Comparison of ENCODE assay signal across 1 cellular context in genomic region chr14:21191261-21191808, GRCh38.
TF ChIP-seq lines count a peak whose summit lies in the region.

No MANE protein-coding gene starts in this region.

TF ChIP-seq in HepG2, 621 proteins besides CTCF, POLR2A, EP300 and RAD21 (continued from another document and continues in another):
- TF ChIP-seq, protein P1, sequence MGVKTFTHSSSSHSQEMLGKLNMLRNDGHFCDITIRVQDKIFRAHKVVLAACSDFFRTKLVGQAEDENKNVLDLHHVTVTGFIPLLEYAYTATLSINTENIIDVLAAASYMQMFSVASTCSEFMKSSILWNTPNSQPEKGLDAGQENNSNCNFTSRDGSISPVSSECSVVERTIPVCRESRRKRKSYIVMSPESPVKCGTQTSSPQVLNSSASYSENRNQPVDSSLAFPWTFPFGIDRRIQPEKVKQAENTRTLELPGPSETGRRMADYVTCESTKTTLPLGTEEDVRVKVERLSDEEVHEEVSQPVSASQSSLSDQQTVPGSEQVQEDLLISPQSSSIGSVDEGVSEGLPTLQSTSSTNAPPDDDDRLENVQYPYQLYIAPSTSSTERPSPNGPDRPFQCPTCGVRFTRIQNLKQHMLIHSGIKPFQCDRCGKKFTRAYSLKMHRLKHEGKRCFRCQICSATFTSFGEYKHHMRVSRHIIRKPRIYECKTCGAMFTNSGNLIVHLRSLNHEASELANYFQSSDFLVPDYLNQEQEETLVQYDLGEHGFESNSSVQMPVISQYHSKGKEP (CRISPR knock-in tag; IDR thresholded peaks at IDR 0.05) = no peak
- TF ChIP-seq ZBTB37 (CRISPR knock-in tag; IDR thresholded peaks at IDR 0.05) = no peak
- TF ChIP-seq, protein P2, sequence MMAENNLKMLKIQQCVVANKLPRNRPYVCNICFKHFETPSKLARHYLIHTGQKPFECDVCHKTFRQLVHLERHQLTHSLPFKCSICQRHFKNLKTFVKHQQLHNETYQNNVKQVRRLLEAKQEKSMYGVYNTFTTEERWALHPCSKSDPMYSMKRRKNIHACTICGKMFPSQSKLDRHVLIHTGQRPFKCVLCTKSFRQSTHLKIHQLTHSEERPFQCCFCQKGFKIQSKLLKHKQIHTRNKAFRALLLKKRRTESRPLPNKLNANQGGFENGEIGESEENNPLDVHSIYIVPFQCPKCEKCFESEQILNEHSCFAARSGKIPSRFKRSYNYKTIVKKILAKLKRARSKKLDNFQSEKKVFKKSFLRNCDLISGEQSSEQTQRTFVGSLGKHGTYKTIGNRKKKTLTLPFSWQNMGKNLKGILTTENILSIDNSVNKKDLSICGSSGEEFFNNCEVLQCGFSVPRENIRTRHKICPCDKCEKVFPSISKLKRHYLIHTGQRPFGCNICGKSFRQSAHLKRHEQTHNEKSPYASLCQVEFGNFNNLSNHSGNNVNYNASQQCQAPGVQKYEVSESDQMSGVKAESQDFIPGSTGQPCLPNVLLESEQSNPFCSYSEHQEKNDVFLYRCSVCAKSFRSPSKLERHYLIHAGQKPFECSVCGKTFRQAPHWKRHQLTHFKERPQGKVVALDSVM (CRISPR knock-in tag; IDR thresholded peaks at IDR 0.05) = no peak
- TF ChIP-seq, protein P3, sequence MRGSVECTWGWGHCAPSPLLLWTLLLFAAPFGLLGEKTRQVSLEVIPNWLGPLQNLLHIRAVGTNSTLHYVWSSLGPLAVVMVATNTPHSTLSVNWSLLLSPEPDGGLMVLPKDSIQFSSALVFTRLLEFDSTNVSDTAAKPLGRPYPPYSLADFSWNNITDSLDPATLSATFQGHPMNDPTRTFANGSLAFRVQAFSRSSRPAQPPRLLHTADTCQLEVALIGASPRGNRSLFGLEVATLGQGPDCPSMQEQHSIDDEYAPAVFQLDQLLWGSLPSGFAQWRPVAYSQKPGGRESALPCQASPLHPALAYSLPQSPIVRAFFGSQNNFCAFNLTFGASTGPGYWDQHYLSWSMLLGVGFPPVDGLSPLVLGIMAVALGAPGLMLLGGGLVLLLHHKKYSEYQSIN (CRISPR knock-in tag; IDR thresholded peaks at IDR 0.05; ENCODE audit: borderline replicate concordance) = no peak
- TF ChIP-seq ZNF367 (CRISPR knock-in tag; IDR thresholded peaks at IDR 0.05; ENCODE audit: borderline replicate concordance) = no peak
- no peak for TF ChIP-seq ERF (CRISPR knock-in tag; IDR thresholded peaks at IDR 0.05)
- TF ChIP-seq TOPORS (CRISPR knock-in tag; IDR thresholded peaks at IDR 0.05) = no peak
- no peak for TF ChIP-seq NFATC3 (CRISPR knock-in tag; IDR thresholded peaks at IDR 0.05)
- TF ChIP-seq U2AF2 (IDR thresholded peaks at IDR 0.05; ENCODE audit: low read depth, low read length) = no peak
- TF ChIP-seq, protein P4, sequence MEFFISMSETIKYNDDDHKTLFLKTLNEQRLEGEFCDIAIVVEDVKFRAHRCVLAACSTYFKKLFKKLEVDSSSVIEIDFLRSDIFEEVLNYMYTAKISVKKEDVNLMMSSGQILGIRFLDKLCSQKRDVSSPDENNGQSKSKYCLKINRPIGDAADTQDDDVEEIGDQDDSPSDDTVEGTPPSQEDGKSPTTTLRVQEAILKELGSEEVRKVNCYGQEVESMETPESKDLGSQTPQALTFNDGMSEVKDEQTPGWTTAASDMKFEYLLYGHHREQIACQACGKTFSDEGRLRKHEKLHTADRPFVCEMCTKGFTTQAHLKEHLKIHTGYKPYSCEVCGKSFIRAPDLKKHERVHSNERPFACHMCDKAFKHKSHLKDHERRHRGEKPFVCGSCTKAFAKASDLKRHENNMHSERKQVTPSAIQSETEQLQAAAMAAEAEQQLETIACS (CRISPR knock-in tag; IDR thresholded peaks at IDR 0.05) = no peak
- no peak for TF ChIP-seq SKI (IDR thresholded peaks at IDR 0.05; ENCODE audit: partially characterized antibody)
- no peak for TF ChIP-seq PRPF4 (IDR thresholded peaks at IDR 0.05; ENCODE audit: low read depth, low read length, poor library complexity, severe bottlenecking)
- no peak for TF ChIP-seq IKZF4 (CRISPR knock-in tag; IDR thresholded peaks at IDR 0.05; ENCODE audit: borderline replicate concordance, low read depth, not compliant biosample characterization)
- peak; percentile 3; the same call in 1 of the 2 replicates for TF ChIP-seq HIVEP1 (CRISPR knock-in tag; IDR thresholded peaks at IDR 0.05)
- no peak for TF ChIP-seq PHF20 (CRISPR knock-in tag; IDR thresholded peaks at IDR 0.05)
- 0 out of 2 replicates have a peak, but pooled peaks have one; percentile 49 for TF ChIP-seq ZNF724P (CRISPR knock-in tag; IDR thresholded peaks at IDR 0.05; ENCODE audit: borderline replicate concordance)
- TF ChIP-seq ARNT2 (CRISPR knock-in tag; IDR thresholded peaks at IDR 0.05; ENCODE audit: low read depth) = no peak
- no peak for TF ChIP-seq SMC3 (IDR thresholded peaks at IDR 0.05; ENCODE audit: low read length)
- no peak for TF ChIP-seq SNAI1 (CRISPR knock-in tag; IDR thresholded peaks at IDR 0.05; ENCODE audit: borderline replicate concordance)
- peak; percentile 26; the same call in 1 of the 2 replicates for TF ChIP-seq ZNF891 (CRISPR knock-in tag; IDR thresholded peaks at IDR 0.05)
- TF ChIP-seq RXRA (CRISPR knock-in tag; IDR thresholded peaks at IDR 0.05) = no peak
- TF ChIP-seq, protein P5, sequence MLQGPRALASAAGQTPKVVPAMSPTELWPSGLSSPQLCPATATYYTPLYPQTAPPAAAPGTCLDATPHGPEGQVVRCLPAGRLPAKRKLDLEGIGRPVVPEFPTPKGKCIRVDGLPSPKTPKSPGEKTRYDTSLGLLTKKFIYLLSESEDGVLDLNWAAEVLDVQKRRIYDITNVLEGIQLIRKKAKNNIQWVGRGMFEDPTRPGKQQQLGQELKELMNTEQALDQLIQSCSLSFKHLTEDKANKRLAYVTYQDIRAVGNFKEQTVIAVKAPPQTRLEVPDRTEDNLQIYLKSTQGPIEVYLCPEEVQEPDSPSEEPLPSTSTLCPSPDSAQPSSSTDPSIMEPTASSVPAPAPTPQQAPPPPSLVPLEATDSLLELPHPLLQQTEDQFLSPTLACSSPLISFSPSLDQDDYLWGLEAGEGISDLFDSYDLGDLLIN (CRISPR knock-in tag; IDR thresholded peaks at IDR 0.05; ENCODE audit: borderline replicate concordance) = no peak
- TF ChIP-seq ZNF350 (CRISPR knock-in tag; IDR thresholded peaks at IDR 0.05; ENCODE audit: borderline replicate concordance, low read depth) = peak; percentile 11; the same call in 1 of the 2 replicates
- 0 out of 2 replicates have a peak, but pooled peaks have one; percentile 16 for TF ChIP-seq POGK (CRISPR knock-in tag; conservative IDR thresholded peaks at IDR 0.05)
- TF ChIP-seq SALL1 (CRISPR knock-in tag; IDR thresholded peaks at IDR 0.05) = no peak
- TF ChIP-seq ZNF556 (CRISPR knock-in tag; IDR thresholded peaks at IDR 0.05; ENCODE audit: borderline replicate concordance) = no peak
- TF ChIP-seq TMF1 (CRISPR knock-in tag; IDR thresholded peaks at IDR 0.05; ENCODE audit: low read depth) = 0 out of 2 replicates have a peak, but pooled peaks have one; percentile 23
- no peak for TF ChIP-seq ZNF792 (CRISPR knock-in tag; IDR thresholded peaks at IDR 0.05)
- 0 out of 2 replicates have a peak, but pooled peaks have one; percentile 0 for TF ChIP-seq KDM2A (CRISPR knock-in tag; IDR thresholded peaks at IDR 0.05; ENCODE audit: borderline replicate concordance, low read depth)
- TF ChIP-seq MBD4 (IDR thresholded peaks at IDR 0.05; ENCODE audit: borderline replicate concordance, low read length) = no peak
- no peak for TF ChIP-seq ZNF777 (CRISPR knock-in tag; IDR thresholded peaks at IDR 0.05)
- no peak for TF ChIP-seq KDM6A (CRISPR knock-in tag; IDR thresholded peaks at IDR 0.05; ENCODE audit: low read depth)
- TF ChIP-seq HDAC6 (IDR thresholded peaks at IDR 0.05; ENCODE audit: low read depth, low read length) = no peak
- 0 out of 2 replicates have a peak, but pooled peaks have one; percentile 29 for TF ChIP-seq IRX3 (CRISPR knock-in tag; IDR thresholded peaks at IDR 0.05; ENCODE audit: borderline replicate concordance, low read depth)
- 0 out of 2 replicates have a peak, but pooled peaks have one; percentile 54 for TF ChIP-seq WIZ (CRISPR knock-in tag; IDR thresholded peaks at IDR 0.05)
- no peak for TF ChIP-seq ZNF383 (CRISPR knock-in tag; IDR thresholded peaks at IDR 0.05; ENCODE audit: borderline replicate concordance)
- TF ChIP-seq ZNF382 (CRISPR knock-in tag; IDR thresholded peaks at IDR 0.05; ENCODE audit: borderline replicate concordance) = no peak
- TF ChIP-seq TCF7L2 (IDR thresholded peaks at IDR 0.05; ENCODE audit: low read depth, low read length) = no peak
- no peak; the same call in 1 of the 2 replicates for TF ChIP-seq ZNF709 (CRISPR knock-in tag; IDR thresholded peaks at IDR 0.05)
- no peak for TF ChIP-seq MEIS2 (CRISPR knock-in tag; IDR thresholded peaks at IDR 0.05)
- peak; percentile 44 for TF ChIP-seq TEAD3 (CRISPR knock-in tag; optimal IDR thresholded peaks at IDR 0.05; ENCODE audit: borderline replicate concordance)
- no peak for TF ChIP-seq FOXO1 (CRISPR knock-in tag; IDR thresholded peaks at IDR 0.05)
- no peak for TF ChIP-seq ZBTB39 (CRISPR knock-in tag; IDR thresholded peaks at IDR 0.05)
- no peak for TF ChIP-seq TCF12 (IDR thresholded peaks at IDR 0.05)
- no peak for TF ChIP-seq TCF12 (CRISPR knock-in tag; IDR thresholded peaks at IDR 0.05)
- TF ChIP-seq CCDC6 (CRISPR knock-in tag; IDR thresholded peaks at IDR 0.05) = no peak
- TF ChIP-seq LBX2 (CRISPR knock-in tag; IDR thresholded peaks at IDR 0.05; ENCODE audit: borderline replicate concordance) = no peak
- no peak for TF ChIP-seq TERF1 (CRISPR knock-in tag; IDR thresholded peaks at IDR 0.05)
- peak; percentile 50; the same call in 1 of the 2 replicates for TF ChIP-seq SMAD9 (CRISPR knock-in tag; IDR thresholded peaks at IDR 0.05)
- no peak for TF ChIP-seq ZNF564 (CRISPR knock-in tag; IDR thresholded peaks at IDR 0.05)
- no peak for TF ChIP-seq ZNF513 (CRISPR knock-in tag; conservative IDR thresholded peaks at IDR 0.05)
- no peak for TF ChIP-seq DNMT3B (CRISPR knock-in tag; conservative IDR thresholded peaks at IDR 0.05)
